ENCODE assay signal across 8 cellular contexts in the genomic region with DNA sequence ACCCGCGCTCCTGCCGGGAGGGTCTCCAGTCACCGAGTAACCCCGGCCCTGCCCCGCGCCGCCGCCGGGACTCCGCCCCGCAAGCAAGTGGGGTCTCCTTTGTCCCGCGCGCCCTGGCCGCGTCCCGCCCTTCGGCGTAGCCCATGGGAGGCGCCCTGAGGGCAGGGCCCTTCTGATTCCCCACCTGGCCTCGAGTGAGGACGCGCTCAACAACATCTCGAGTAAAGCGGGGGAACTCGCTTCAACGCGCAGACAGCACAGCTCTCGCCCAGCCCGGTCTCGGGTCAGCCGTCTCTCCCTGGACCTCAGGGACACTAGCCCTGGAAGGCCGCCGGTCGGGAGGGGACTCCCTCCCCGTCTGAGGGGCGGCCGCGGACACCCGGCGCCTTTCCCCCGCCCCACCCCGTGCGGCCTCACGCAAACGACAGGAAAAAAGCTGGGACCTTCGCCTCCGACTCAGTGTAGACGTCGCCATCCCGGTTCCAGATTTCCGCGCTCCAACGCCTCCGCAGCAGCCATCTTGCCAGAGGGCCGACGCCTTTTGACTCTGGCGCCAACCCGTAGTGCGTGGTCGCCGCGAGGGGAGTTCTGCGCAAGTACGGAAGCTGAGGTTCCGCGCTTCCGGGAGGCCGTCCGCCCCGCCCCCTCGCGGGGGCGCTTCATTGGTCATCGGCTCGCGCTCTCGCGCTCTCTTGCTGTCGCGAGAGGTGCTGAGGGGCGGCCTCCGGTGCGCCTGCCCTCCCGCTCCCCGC. TPM values are rescaled to one million over a fixed set of nuclear protein-coding genes. Genes with fewer than 3 reads are reported as not detected.
DNase-seq lines count a peak whose midpoint lies in the region; ATAC-seq and FAIRE-seq lines count a peak whose summit lies in the region.

No MANE protein-coding gene starts in this region.

- peak overlapping the region; percentile 1 for H4K8ac ChIP-seq in mesendoderm (ENCODE audit: low read depth, low read length)

- H3K4me3 Mint-ChIP-seq in effector memory CD8-positive, alpha-beta T cell = no peak overlapping the region

- H2BK5ac ChIP-seq in mesendoderm (ENCODE audit: low read length) = no peak overlapping the region

- peaks cover 42% of the 10 kb centered on the region for H3K36me3 Mint-ChIP-seq in effector memory CD8-positive, alpha-beta T cell (ENCODE audit: insufficient read depth)

- no peaks in the 10 kb centered on the region for H3K9me3 Mint-ChIP-seq in effector memory CD8-positive, alpha-beta T cell

- H3K27me3 Mint-ChIP-seq in effector memory CD8-positive, alpha-beta T cell = no peaks in the 10 kb centered on the region

- H3K4me2 ChIP-seq in mesendoderm (ENCODE audit: low read length) = peak overlapping the region; percentile 85

- H3K79me1 ChIP-seq in mesendoderm (ENCODE audit: low read length) = peaks cover 16% of the 10 kb centered on the region

- peak; percentile 96 for FAIRE-seq in HTR-8/SVneo (lab: Jason Lieb, UNC)

- H3K56ac ChIP-seq in mesendoderm (ENCODE audit: low read length) = peak overlapping the region; percentile 100

- peak; percentile 77 for ATAC-seq in GM21381 (IDR thresholded peaks at IDR 0.05; ENCODE audit: unreplicated experiment)
- peak; percentile 86 for ATAC-seq in effector memory CD8-positive, alpha-beta T cell (replicated peaks)

- peaks cover 4% of the 10 kb centered on the region for H3K36me3 ChIP-seq in mesendoderm (ENCODE audit: control insufficient read depth, insufficient read depth, low read length)

- H3K4me1 Mint-ChIP-seq in effector memory CD8-positive, alpha-beta T cell (ENCODE audit: low read depth in 2 of 2) = peaks cover 22 to 34% of the 10 kb centered on the region in 2 donors

- peak overlapping the region; percentile 91 for H3K4me3 ChIP-seq in mesendoderm (ENCODE audit: low read length)

- H3K9ac ChIP-seq in mesendoderm (ENCODE audit: low read length) = peak overlapping the region; percentile 91

- peak overlapping the region; percentile 93 to 96 for H3K27ac Mint-ChIP-seq in effector memory CD8-positive, alpha-beta T cell

- H3K23ac ChIP-seq in mesendoderm (ENCODE audit: low read length) = no peak overlapping the region

- no peaks in the 10 kb centered on the region for H3K27me3 ChIP-seq in mesendoderm (ENCODE audit: insufficient read depth, low read length, poor library complexity)

- no peak overlapping the region for H4K5ac ChIP-seq in mesendoderm (ENCODE audit: low read length)

- WGBS in mesendoderm (ENCODE audit: extremely low coverage, insufficient coverage, low lambda C conversion rate) = no CpG with 5 or more reads among the region's 87 CpGs

- peaks cover 84% of the 10 kb centered on the region for H3K79me2 ChIP-seq in mesendoderm (ENCODE audit: control insufficient read depth, insufficient read depth, low read length)

- H2AK5ac ChIP-seq in mesendoderm (ENCODE audit: low read length) = no peak overlapping the region

- H3K18ac ChIP-seq in mesendoderm (ENCODE audit: low read length) = peak overlapping the region; percentile 96

- H3K4me1 ChIP-seq in mesendoderm (ENCODE audit: control insufficient read depth, low read depth, low read length) = no peaks in the 10 kb centered on the region

- DNase-seq in COR-L47 (lab: John Stamatoyannopoulos, UW) (peak; percentile 87), HTR-8/SVneo (ENCODE audit: insufficient read length, low spot score) (peak; percentile 99), NOMO-1 (lab: John Stamatoyannopoulos, UW; ENCODE audit: unreplicated experiment in 2 of 2) (peak; percentile 89 to 97), mesendoderm (peak; percentile 98)
- peak; percentile 86 to 95 (median 89) for DNase-seq in activated CD8-positive, alpha-beta memory T cell treated with anti-CD3 and anti-CD28 coated beads for 48 hours (ENCODE audit: low read depth in 2 of 3, low spot score in 2 of 3)
- DNase-seq in effector memory CD8-positive, alpha-beta T cell = peak; percentile 94 to 97 (median 95)
- DNase-seq in stimulated activated CD8-positive, alpha-beta memory T cell treated with anti-CD3 and anti-CD28 coated beads, Interleukin-12 subunit alpha, Interleukin-12 subunit beta, amount 100 ng/mL, for 24 hours (ENCODE audit: extremely low read depth) = peak; percentile 89

- no peak overlapping the region for H2BK120ac ChIP-seq in mesendoderm (ENCODE audit: low read depth, low read length)

- H3K27ac ChIP-seq in mesendoderm (ENCODE audit: low read depth, low read length) = peak overlapping the region; percentile 84

- H2BK15ac ChIP-seq in mesendoderm (replicated peaks; ENCODE audit: low read depth) = no peak overlapping the region

- peak overlapping the region; percentile 73 for H3K4ac ChIP-seq in mesendoderm (ENCODE audit: low read depth, low read length)

RNA-seq across cellular contexts. Expression of a gene that starts 0.4 kb away (rescaled TPM):
- 34.7 TPM for polyA plus RNA-seq in mesendoderm (2013, experiment 1 of 2)
- 34.4 TPM for polyA plus RNA-seq in mesendoderm (2013, experiment 2 of 2)

RNA-seq across cellular contexts. Expression of a gene that starts 11.2 kb away (rescaled TPM):
- polyA plus RNA-seq in mesendoderm (2013, experiment 1 of 2) = 37.6 TPM
- 38.2 TPM for polyA plus RNA-seq in mesendoderm (2013, experiment 2 of 2)

RNA-seq across cellular contexts. Expression of a gene that starts 15.0 kb away (rescaled TPM):
- polyA plus RNA-seq in mesendoderm (2013, experiment 1 of 2) = 11.4 TPM
- 12.4 TPM for polyA plus RNA-seq in mesendoderm (2013, experiment 2 of 2)

Comparison
In these comparisons a context has a peak if more than half of its experiments do, and no peak if none do; other contexts are left out.
1. Peak in every context shown above with its lines: DNase-seq, ATAC-seq, H3K4me3 ChIP-seq and H3K27ac ChIP-seq.